Comparison of ENCODE assay signal across 7 cellular contexts in genomic region chr6:151391471-151392428, GRCh38. TPM values are rescaled to one million over a fixed set of nuclear protein-coding genes. Genes with fewer than 3 reads are reported as not detected.
DNase-seq lines count a peak whose midpoint lies in the region; ATAC-seq, FAIRE-seq and TF ChIP-seq lines count a peak whose summit lies in the region.

Gene ZBTB2, minus strand, starts transcription at chr6:151391559. Its CDS starts 17,922 bp downstream, at chr6:151373637.

- intact Hi-C loops in dorsolateral prefrontal cortex (cut with DNase I) = loop anchor here in 1 of 2 donors (5.0 kb wide), 2 partner anchors 54 to 86 kb away; no protein-coding TSS in a partner anchor
- intact Hi-C loops in right lobe of liver (cut with DNase I) = no loop called here

- peak in 1 of 56 donors; percentile 8 for TF ChIP-seq CTCF in dorsolateral prefrontal cortex (IDR thresholded peaks at IDR 0.05 in 54 of 56, conservative IDR thresholded peaks at IDR 0.05 in 2 of 56; ENCODE audit: low read depth in 1 of 56, partially characterized antibody in 56 of 56)
- no peak for TF ChIP-seq CTCF in right lobe of liver (IDR thresholded peaks at IDR 0.05)

- FAIRE-seq in GM18507 (lab: Jason Lieb, UNC) = peak; percentile 76

- H3K27me3 ChIP-seq in dorsolateral prefrontal cortex (no peaks in the 10 kb centered on the region), right lobe of liver (no peaks in the 10 kb centered on the region)

- no peaks in the 10 kb centered on the region for H3K9me3 ChIP-seq in right lobe of liver

- 4% methylated on average over 10 of the region's 57 CpGs for WGBS in right lobe of liver (ENCODE audit: insufficient coverage, low coverage, low lambda C conversion rate, missing lambda C conversion rate)

- peak; percentile 32 for TF ChIP-seq POLR2A in right lobe of liver (IDR thresholded peaks at IDR 0.05)

- DNase-seq in GM18507 (ENCODE audit: extremely low spot score, insufficient read length, low read depth) (no peak), NCI-H526 (lab: John Stamatoyannopoulos, UW) (peak; percentile 67 to 89), dorsolateral prefrontal cortex (peak; percentile 55 to 79 (median 69)), right lobe of liver (peak; percentile 73 to 80 (median 74))
- peak; percentile 44 to 49 for DNase-seq in activated CD4-positive, alpha-beta T cell treated with anti-CD3 and anti-CD28 coated beads, Interleukin-2, amount 50 U/mL, for 4 hours
- DNase-seq in stimulated activated CD4-positive, alpha-beta T cell treated with anti-CD3 and anti-CD28 coated beads, Interleukin-4, amount 100 ng/mL, for 1 hour = peak; percentile 63

- peak; percentile 17 for ATAC-seq in HG02981 (IDR thresholded peaks at IDR 0.05; ENCODE audit: unreplicated experiment)
- ATAC-seq in right lobe of liver = peak; percentile 0 to 4 (median 4)

- H3K4me3 ChIP-seq in dorsolateral prefrontal cortex (peak within 1 kb of the TSS; percentile 49 to 99 (median 94)), right lobe of liver (peak within 1 kb of the TSS; percentile 85 to 96 (median 91))

- H3K4me1 ChIP-seq in right lobe of liver = peaks cover 0 to 16% (median 4%) of the 10 kb centered on the region in 4 donors

- H3K27ac ChIP-seq in dorsolateral prefrontal cortex = peak within 1 kb of the TSS; percentile 93 to 100 (median 99)
- peak within 1 kb of the TSS; percentile 87 to 98 (median 96) for H3K27ac ChIP-seq in right lobe of liver

- no peaks in the 10 kb centered on the region for H3K36me3 ChIP-seq in right lobe of liver

RNA-seq across cellular contexts. Expression of gene ZBTB2, which starts in this region (rescaled TPM):
- 10 to 100 TPM in 7 of 120 experiments, 1 to 10 TPM in 113; 4.4 to 12.5 (median 7.1) TPM for total RNA-seq in dorsolateral prefrontal cortex
- 1 to 10 TPM; 3.2 to 6.0 (median 4.5) TPM for total RNA-seq in right lobe of liver
